In the genomic region with DNA sequence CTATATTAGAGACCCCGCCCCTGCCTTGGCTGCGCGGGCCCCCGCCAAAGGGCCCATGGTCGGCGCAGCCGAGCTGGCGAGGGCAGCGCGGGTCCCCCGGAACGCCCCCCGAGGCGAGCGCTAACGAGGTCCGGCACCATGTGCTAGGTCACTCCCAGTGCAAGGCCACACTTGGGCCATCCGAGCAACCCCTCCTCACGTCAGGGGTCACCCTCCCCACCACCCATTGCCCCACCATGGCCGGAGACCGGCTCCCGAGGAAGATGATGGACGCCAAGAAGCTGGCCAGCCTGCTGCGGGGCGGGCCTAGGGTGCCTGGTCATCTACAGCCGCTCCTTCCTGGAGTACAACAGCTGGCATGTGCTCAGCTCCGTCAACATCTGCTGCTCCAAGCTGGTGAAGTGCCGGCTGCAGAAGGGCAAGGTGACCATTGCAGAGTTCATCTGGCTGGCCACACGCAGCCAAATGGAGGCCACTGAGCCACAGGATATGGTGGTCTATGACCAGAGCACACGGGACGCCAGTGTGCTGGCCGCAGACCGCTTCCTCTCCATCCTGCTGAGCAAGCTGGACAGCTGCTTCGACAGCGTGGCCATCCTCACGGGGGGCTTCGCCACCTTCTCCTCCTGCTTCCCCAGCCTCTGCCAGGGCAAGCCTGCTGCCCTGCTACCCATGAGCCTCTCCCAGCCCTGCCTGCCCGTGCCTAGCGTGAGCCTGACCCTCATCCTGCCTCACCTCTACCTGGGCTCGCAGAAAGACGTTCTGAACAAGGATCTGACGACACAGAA, we compare ENCODE assay signal across 8 cellular contexts. TPM values are rescaled to one million over a fixed set of nuclear protein-coding genes. Genes with fewer than 3 reads are reported as not detected.
A peak's percentile ranks its signal among the peaks of the same experiment; 100 is the strongest.
DNase-seq lines count a peak whose midpoint lies in the region; ATAC-seq and TF ChIP-seq lines count a peak whose summit lies in the region.
"Had no signal": no experiment of that assay in that cellular context is flagged by ENCODE, and none has a peak within 500 bp of the region (broad histone marks: within the 10 kb centered on the region; RNA-seq: fewer than 3 reads in every experiment).

No MANE protein-coding gene starts in this region.

- ATAC-seq in activated naive CD8-positive, alpha-beta T cell treated with anti-CD3 and anti-CD28 coated beads, Interleukin-2, amount 10 ng/mL, durations not matched to agents 7 days and 5 days (ENCODE audit: low read depth) = no peak
- no peak for ATAC-seq in GM21360 (IDR thresholded peaks at IDR 0.05; ENCODE audit: unreplicated experiment)

- H3K9me3 Mint-ChIP-seq in activated naive CD8-positive, alpha-beta T cell treated with anti-CD3 and anti-CD28 coated beads, Interleukin-2, amount 10 ng/mL, durations not matched to agents 7 days and 5 days = no peaks in the 10 kb centered on the region
- no peaks in the 10 kb centered on the region for H3K9me3 Mint-ChIP-seq in nephron progenitor cell

- H3K27ac Mint-ChIP-seq in activated naive CD8-positive, alpha-beta T cell treated with anti-CD3 and anti-CD28 coated beads, Interleukin-2, amount 10 ng/mL, durations not matched to agents 7 days and 5 days = no peak overlapping the region
- no peak overlapping the region for H3K27ac Mint-ChIP-seq in nephron progenitor cell

- peak overlapping the region; percentile 33 for H3K4me3 Mint-ChIP-seq in activated naive CD8-positive, alpha-beta T cell treated with anti-CD3 and anti-CD28 coated beads, Interleukin-2, amount 10 ng/mL, durations not matched to agents 7 days and 5 days
- H3K4me3 Mint-ChIP-seq in nephron progenitor cell = peak overlapping the region; percentile 99

- peaks cover 4% of the 10 kb centered on the region for H3K36me3 ChIP-seq in H7 (replicated peaks; ENCODE audit: control insufficient read depth, insufficient read depth, low read length)

- DNase-seq in H7 (peak; percentile 40), nephron progenitor cell (no peak)
- no peak for DNase-seq in activated naive CD8-positive, alpha-beta T cell treated with anti-CD3 and anti-CD28 coated beads, Interleukin-2, amount 10 ng/mL, durations not matched to agents 7 days and 5 days
- no peak for DNase-seq in activated effector memory CD4-positive, alpha-beta T cell treated with Interleukin-2 at 50 U/mL for 16 hours
- DNase-seq in stimulated activated CD4-positive, alpha-beta T cell treated with anti-CD3 and anti-CD28 coated beads, Interleukin-12 subunit alpha, Interleukin-12 subunit beta, amount 100 ng/mL, for 4 hours = no peak
- DNase-seq: adrenal gland, SIG-M5 had no signal

- peaks cover 11% of the 10 kb centered on the region for H3K4me1 Mint-ChIP-seq in activated naive CD8-positive, alpha-beta T cell treated with anti-CD3 and anti-CD28 coated beads, Interleukin-2, amount 10 ng/mL, durations not matched to agents 7 days and 5 days
- H3K4me1 Mint-ChIP-seq in nephron progenitor cell = peaks cover 12% of the 10 kb centered on the region

- peaks cover 6% of the 10 kb centered on the region for H3K36me3 Mint-ChIP-seq in activated naive CD8-positive, alpha-beta T cell treated with anti-CD3 and anti-CD28 coated beads, Interleukin-2, amount 10 ng/mL, durations not matched to agents 7 days and 5 days
- H3K36me3 Mint-ChIP-seq in nephron progenitor cell (ENCODE audit: low read depth) = peaks cover 21% of the 10 kb centered on the region

- H3K27me3 Mint-ChIP-seq in activated naive CD8-positive, alpha-beta T cell treated with anti-CD3 and anti-CD28 coated beads, Interleukin-2, amount 10 ng/mL, durations not matched to agents 7 days and 5 days = no peaks in the 10 kb centered on the region
- H3K27me3 Mint-ChIP-seq in nephron progenitor cell (ENCODE audit: low read depth, poor library complexity) = no peaks in the 10 kb centered on the region

- TF ChIP-seq CTCF in nephron progenitor cell (IDR thresholded peaks at IDR 0.05) = no peak

- no peak overlapping the region for H3K4me3 ChIP-seq in H7 (ENCODE audit: insufficient read depth, low read depth, low read length)

- POLR2A ChIA-PET in activated naive CD8-positive, alpha-beta T cell treated with anti-CD3 and anti-CD28 coated beads, Interleukin-2, amount 10 ng/mL, durations not matched to agents 7 days and 5 days (lab: Charles Lee) = interaction anchor here (0.6 to 4.0 kb wide), 7 partner anchors 12 to 540 kb away, joined by 3 to 47 read pairs (median 4); partner anchors contain the start of gene SEC24C

- H3K27me3 ChIP-seq in H7 (ENCODE audit: control insufficient read depth, insufficient read depth, low read length) = no peaks in the 10 kb centered on the region
- H3K27me3 ChIP-seq: adrenal gland had no signal

RNA-seq across cellular contexts. Expression of gene SEC24C, which starts 12.4 kb away (rescaled TPM):
- 76.2 and 84.2 TPM in 2 replicates for total RNA-seq in H7 (2014; rRNA removed; shearing (Covaris generic))
- total RNA-seq in activated naive CD8-positive, alpha-beta T cell treated with anti-CD3 and anti-CD28 coated beads, Interleukin-2, amount 10 ng/mL, durations not matched to agents 7 days and 5 days = 10 to 100 TPM; 96.3 to 96.7 TPM

RNA-seq across cellular contexts. Expression of gene AGAP5, which starts 33.9 kb away (rescaled TPM):
- total RNA-seq in H7 (2014; rRNA removed; shearing (Covaris generic)) = 4.4 and 6.0 TPM in 2 replicates
- total RNA-seq in activated naive CD8-positive, alpha-beta T cell treated with anti-CD3 and anti-CD28 coated beads, Interleukin-2, amount 10 ng/mL, durations not matched to agents 7 days and 5 days = 10 to 100 TPM; 10.2 to 11.3 TPM

RNA-seq across cellular contexts. Expression of gene CHCHD1, which starts 50.1 kb away (rescaled TPM):
- 82.7 and 91.4 TPM in 2 replicates for total RNA-seq in H7 (2014; rRNA removed; shearing (Covaris generic))
- 10 to 100 TPM; 23.0 to 24.8 TPM for total RNA-seq in activated naive CD8-positive, alpha-beta T cell treated with anti-CD3 and anti-CD28 coated beads, Interleukin-2, amount 10 ng/mL, durations not matched to agents 7 days and 5 days

RNA-seq across cellular contexts. Expression of gene ZSWIM8, which starts 53.6 kb away (rescaled TPM):
- 21.8 and 59.8 TPM in 2 replicates for total RNA-seq in H7 (2014; rRNA removed; shearing (Covaris generic))
- 10 to 100 TPM; 93.4 to 95.2 TPM for total RNA-seq in activated naive CD8-positive, alpha-beta T cell treated with anti-CD3 and anti-CD28 coated beads, Interleukin-2, amount 10 ng/mL, durations not matched to agents 7 days and 5 days
